In genomic region chr9:128104171-128104618, GRCh38 we compare ENCODE assay signal across 1 cellular context.
TF ChIP-seq lines count a peak whose summit lies in the region.

No MANE protein-coding gene starts in this region.

TF ChIP-seq in endothelial cell of umbilical vein, 7 proteins besides CTCF, POLR2A, EP300 and RAD21:
- TF ChIP-seq FOS (IDR thresholded peaks at IDR 0.05; ENCODE audit: borderline replicate concordance, insufficient read depth, low read length) (no peak), GATA2 (IDR thresholded peaks at IDR 0.05; ENCODE audit: insufficient read depth, insufficient read length, low read depth, low read length) (no peak), POLR2AphosphoS5 (IDR thresholded peaks at IDR 0.05; ENCODE audit: insufficient read depth, low read depth, low read length) (no peak)
TF ChIP-seq in endothelial cell of umbilical vein: peak in this region for 0.
